Comparison of ENCODE assay signal across 11 cellular contexts in the genomic region with DNA sequence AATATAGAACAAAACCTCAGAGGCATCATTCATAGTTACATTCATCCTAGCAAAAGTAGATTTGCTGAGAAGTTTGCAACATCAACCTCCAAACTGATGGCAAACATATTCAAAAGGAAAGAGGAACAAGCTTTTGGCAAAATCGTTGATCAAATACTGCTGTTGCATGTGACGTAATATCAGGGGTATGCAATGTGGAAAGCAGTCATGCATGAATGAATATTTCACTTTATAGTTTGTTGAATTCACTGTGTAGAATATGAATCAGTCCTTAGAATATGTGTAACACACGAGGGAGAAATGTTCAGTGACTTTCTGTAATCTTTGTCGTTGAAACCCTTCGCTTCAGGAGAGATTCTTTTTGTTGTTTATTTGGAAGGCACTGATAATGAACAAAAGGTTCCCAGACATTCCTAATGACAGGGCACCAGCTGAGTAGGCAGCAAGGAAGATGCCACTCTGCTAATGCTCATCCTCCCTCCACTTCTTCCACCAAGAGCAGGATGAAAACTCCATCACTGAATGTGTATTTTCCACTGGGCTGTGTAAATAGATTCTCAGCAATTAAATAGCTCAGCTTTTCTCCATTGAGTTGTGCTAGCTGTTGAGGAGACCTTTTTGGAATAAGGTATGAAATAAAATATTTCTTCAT.
DNase-seq lines count a peak whose midpoint lies in the region; ATAC-seq and TF ChIP-seq lines count a peak whose summit lies in the region.
"Had no signal": no experiment of that assay in that cellular context is flagged by ENCODE, and none has a peak within 500 bp of the region (broad histone marks: within the 10 kb centered on the region; RNA-seq: fewer than 3 reads in every experiment).

No MANE protein-coding gene starts in this region.

- no peaks in the 10 kb centered on the region for H4K20me1 ChIP-seq in osteoblast (ENCODE audit: insufficient read depth, low read length)

- H3K27ac ChIP-seq in osteoblast (ENCODE audit: low read depth, low read length) = peak overlapping the region; percentile 76
- H3K27ac ChIP-seq in gastroesophageal sphincter = no peak overlapping the region
- H3K27ac ChIP-seq: parathyroid adenoma had no signal

- H3K9me3 ChIP-seq in osteoblast (ENCODE audit: low read depth, low read length) = no peaks in the 10 kb centered on the region
- H3K9me3 ChIP-seq in gastroesophageal sphincter = no peaks in the 10 kb centered on the region

- CTCF ChIA-PET in Calu3 (lab: Charles Lee) = no interaction called here

- H3K4me1 ChIP-seq in osteoblast (ENCODE audit: insufficient read depth, low read length) (peaks cover 23% of the 10 kb centered on the region), gastroesophageal sphincter (no peaks in the 10 kb centered on the region)
- H3K4me1 ChIP-seq: parathyroid adenoma had no signal

- TF ChIP-seq EP300 in gastroesophageal sphincter (IDR thresholded peaks at IDR 0.05) = no peak

- no peak for TF ChIP-seq CTCF in cardiac fibroblast (IDR thresholded peaks at IDR 0.05; ENCODE audit: low read depth, low read length)
- TF ChIP-seq CTCF in osteoblast (IDR thresholded peaks at IDR 0.05; ENCODE audit: extremely low read depth, low read depth, low read length) = no peak
- TF ChIP-seq CTCF in Calu3 (IDR thresholded peaks at IDR 0.05; ENCODE audit: unreplicated experiment) = no peak
- TF ChIP-seq CTCF in gastroesophageal sphincter (IDR thresholded peaks at IDR 0.05) = no peak

- intact Hi-C loops in Calu3 (cut with micrococcal nuclease; ENCODE audit: unreplicated experiment) = loop anchor here (10.0 kb wide), 1 partner anchor 539 kb away; no protein-coding TSS in a partner anchor

- H3K4me1 Mint-ChIP-seq in Calu3 (ENCODE audit: low read depth, unreplicated experiment) = no peaks in the 10 kb centered on the region

- no peaks in the 10 kb centered on the region for H3K27me3 Mint-ChIP-seq in Calu3 (ENCODE audit: unreplicated experiment)

- H3K27ac Mint-ChIP-seq in Calu3 (ENCODE audit: unreplicated experiment) = no peak overlapping the region
- H3K27ac Mint-ChIP-seq: T-helper 2 cell treated with Interferon-gamma antibody and Interleukin-4, amounts not matched to agents 5 μg/mL and 100 μg/mL, for 36 hours had no signal

- TF ChIP-seq POLR2A in gastroesophageal sphincter (IDR thresholded peaks at IDR 0.05) = no peak

- H3K4me2 ChIP-seq in osteoblast (ENCODE audit: insufficient read depth, low read length) = peak overlapping the region; percentile 56

- BruUV-seq in Calu3 (replicated peaks; lab: Mats Ljungman, UMichigan) = no TSS peak

- DNase-seq in ELR (ENCODE audit: low read depth) = peak; percentile 62
- peak; percentile 90 for DNase-seq in NOMO-1 treated with DMSO at 0.1 percent for 48 hours (lab: John Stamatoyannopoulos, UW; ENCODE audit: unreplicated experiment)
- peak; percentile 73 to 90 for DNase-seq in cardiac fibroblast (ENCODE audit: low read depth in 2 of 2)
- peak; percentile 14 for DNase-seq in osteoblast (ENCODE audit: insufficient read length, low spot score, missing footprints)
- no peak for DNase-seq in Calu3
- DNase-seq: NCI-H69 had no signal

- WGBS in gastroesophageal sphincter (ENCODE audit: low coverage in 1 of 2), 2 donors = 28 to 50% methylated on average over 5 of the region's 5 CpGs

- ATAC-seq in GM18868 (IDR thresholded peaks at IDR 0.05; ENCODE audit: unreplicated experiment) (no peak), HG03025 (IDR thresholded peaks at IDR 0.05; ENCODE audit: low FRiP score, unreplicated experiment) (no peak), gastroesophageal sphincter (no peak)

- H3K36me3 ChIP-seq in osteoblast (ENCODE audit: insufficient read depth, low read length) = no peaks in the 10 kb centered on the region
- H3K36me3 ChIP-seq in gastroesophageal sphincter = no peaks in the 10 kb centered on the region

- H3K27me3 ChIP-seq in osteoblast (ENCODE audit: insufficient read depth, low read length) = no peaks in the 10 kb centered on the region
- no peaks in the 10 kb centered on the region for H3K27me3 ChIP-seq in gastroesophageal sphincter

- no peaks in the 10 kb centered on the region for H3K79me2 ChIP-seq in osteoblast (ENCODE audit: insufficient read depth, low read length)
- H3K79me2 ChIP-seq: parathyroid adenoma had no signal

- no peaks in the 10 kb centered on the region for H3K9me3 Mint-ChIP-seq in Calu3 (ENCODE audit: low read depth, unreplicated experiment)
- H3K9me3 Mint-ChIP-seq: T-helper 2 cell treated with Interferon-gamma antibody and Interleukin-4, amounts not matched to agents 5 μg/mL and 100 μg/mL, for 36 hours had no signal

- H3K4me3 Mint-ChIP-seq in Calu3 (ENCODE audit: low read depth, unreplicated experiment) = no peak overlapping the region
- H3K4me3 Mint-ChIP-seq: T-helper 2 cell treated with Interferon-gamma antibody and Interleukin-4, amounts not matched to agents 5 μg/mL and 100 μg/mL, for 36 hours had no signal

- peak overlapping the region; percentile 63 for H2AFZ ChIP-seq in osteoblast (ENCODE audit: low read length)
- H2AFZ ChIP-seq: parathyroid adenoma had no signal

- H3K4me3 ChIP-seq in cardiac fibroblast (replicated peaks in 1 of 2; ENCODE audit: low read depth in 2 of 2, low read length in 2 of 2) (no peak overlapping the region), osteoblast (ENCODE audit: insufficient read depth, low read length) (peak overlapping the region; percentile 40), gastroesophageal sphincter (no peak overlapping the region)

- peaks cover 2% of the 10 kb centered on the region for H3K36me3 Mint-ChIP-seq in Calu3 (ENCODE audit: insufficient read depth, unreplicated experiment)
